In the genomic region with DNA sequence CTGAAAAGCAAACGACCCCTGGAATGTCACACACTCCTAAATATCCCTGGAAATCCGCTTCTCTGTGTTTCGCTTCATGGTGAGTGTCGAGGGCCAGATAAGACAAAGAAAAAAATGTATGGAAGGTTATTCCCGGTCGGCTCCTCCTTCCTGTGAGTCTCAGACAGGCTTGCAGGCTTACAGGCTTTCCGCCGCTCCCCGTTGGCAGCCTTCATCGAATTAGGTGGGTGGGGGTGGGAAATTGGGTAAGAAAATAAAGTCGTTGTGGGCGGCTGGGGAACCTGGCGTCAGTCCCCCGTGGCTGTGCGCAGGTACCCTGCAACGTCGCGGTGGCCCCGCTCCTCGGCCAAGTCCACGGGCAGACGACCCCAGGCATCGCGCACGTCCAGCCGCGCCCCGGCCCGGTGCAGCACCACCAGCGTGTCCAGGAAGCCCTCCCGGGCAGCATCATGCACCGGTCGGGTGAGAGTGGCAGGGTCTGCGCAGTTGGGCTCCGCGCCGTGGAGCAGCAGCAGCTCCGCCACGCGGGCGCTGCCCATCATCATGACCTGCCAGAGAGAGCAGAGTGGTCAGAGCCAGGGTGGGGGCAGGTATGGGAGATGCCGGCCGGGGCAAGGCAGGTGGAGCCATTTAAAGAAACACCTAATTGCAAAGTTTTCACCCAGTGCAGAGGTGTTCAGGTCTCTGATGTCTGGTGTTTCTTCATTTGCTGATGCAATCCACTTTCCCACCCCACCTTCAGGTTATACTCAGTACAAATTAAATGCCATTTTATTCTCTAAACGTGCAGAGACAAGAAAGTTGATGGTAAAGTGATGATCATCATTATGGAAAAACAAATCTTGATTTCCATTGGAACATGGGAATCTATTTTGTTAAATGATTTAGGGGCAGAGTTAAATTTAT, we compare ENCODE assay signal across 1 cellular context.
TF ChIP-seq lines count a peak whose summit lies in the region.

No MANE protein-coding gene starts in this region.

TF ChIP-seq in SK-N-SH, 30 proteins besides CTCF, POLR2A, EP300 and RAD21 (continued from another document):
- TF ChIP-seq CHD2 (IDR thresholded peaks at IDR 0.05; ENCODE audit: low read length, partially characterized antibody): no peak
- TF ChIP-seq, protein P1, sequence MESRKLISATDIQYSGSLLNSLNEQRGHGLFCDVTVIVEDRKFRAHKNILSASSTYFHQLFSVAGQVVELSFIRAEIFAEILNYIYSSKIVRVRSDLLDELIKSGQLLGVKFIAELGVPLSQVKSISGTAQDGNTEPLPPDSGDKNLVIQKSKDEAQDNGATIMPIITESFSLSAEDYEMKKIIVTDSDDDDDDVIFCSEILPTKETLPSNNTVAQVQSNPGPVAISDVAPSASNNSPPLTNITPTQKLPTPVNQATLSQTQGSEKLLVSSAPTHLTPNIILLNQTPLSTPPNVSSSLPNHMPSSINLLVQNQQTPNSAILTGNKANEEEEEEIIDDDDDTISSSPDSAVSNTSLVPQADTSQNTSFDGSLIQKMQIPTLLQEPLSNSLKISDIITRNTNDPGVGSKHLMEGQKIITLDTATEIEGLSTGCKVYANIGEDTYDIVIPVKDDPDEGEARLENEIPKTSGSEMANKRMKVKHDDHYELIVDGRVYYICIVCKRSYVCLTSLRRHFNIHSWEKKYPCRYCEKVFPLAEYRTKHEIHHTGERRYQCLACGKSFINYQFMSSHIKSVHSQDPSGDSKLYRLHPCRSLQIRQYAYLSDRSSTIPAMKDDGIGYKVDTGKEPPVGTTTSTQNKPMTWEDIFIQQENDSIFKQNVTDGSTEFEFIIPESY (IDR thresholded peaks at IDR 0.05; ENCODE audit: borderline replicate concordance, low read depth): no peak
- TF ChIP-seq, protein P2, sequence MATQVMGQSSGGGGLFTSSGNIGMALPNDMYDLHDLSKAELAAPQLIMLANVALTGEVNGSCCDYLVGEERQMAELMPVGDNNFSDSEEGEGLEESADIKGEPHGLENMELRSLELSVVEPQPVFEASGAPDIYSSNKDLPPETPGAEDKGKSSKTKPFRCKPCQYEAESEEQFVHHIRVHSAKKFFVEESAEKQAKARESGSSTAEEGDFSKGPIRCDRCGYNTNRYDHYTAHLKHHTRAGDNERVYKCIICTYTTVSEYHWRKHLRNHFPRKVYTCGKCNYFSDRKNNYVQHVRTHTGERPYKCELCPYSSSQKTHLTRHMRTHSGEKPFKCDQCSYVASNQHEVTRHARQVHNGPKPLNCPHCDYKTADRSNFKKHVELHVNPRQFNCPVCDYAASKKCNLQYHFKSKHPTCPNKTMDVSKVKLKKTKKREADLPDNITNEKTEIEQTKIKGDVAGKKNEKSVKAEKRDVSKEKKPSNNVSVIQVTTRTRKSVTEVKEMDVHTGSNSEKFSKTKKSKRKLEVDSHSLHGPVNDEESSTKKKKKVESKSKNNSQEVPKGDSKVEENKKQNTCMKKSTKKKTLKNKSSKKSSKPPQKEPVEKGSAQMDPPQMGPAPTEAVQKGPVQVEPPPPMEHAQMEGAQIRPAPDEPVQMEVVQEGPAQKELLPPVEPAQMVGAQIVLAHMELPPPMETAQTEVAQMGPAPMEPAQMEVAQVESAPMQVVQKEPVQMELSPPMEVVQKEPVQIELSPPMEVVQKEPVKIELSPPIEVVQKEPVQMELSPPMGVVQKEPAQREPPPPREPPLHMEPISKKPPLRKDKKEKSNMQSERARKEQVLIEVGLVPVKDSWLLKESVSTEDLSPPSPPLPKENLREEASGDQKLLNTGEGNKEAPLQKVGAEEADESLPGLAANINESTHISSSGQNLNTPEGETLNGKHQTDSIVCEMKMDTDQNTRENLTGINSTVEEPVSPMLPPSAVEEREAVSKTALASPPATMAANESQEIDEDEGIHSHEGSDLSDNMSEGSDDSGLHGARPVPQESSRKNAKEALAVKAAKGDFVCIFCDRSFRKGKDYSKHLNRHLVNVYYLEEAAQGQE (IDR thresholded peaks at IDR 0.05; ENCODE audit: low read depth, low read length): no peak
- TF ChIP-seq NRF1 (IDR thresholded peaks at IDR 0.05; ENCODE audit: low read depth, low read length): no peak
- TF ChIP-seq, protein P3, sequence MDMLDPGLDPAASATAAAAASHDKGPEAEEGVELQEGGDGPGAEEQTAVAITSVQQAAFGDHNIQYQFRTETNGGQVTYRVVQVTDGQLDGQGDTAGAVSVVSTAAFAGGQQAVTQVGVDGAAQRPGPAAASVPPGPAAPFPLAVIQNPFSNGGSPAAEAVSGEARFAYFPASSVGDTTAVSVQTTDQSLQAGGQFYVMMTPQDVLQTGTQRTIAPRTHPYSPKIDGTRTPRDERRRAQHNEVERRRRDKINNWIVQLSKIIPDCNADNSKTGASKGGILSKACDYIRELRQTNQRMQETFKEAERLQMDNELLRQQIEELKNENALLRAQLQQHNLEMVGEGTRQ (IDR thresholded peaks at IDR 0.05; ENCODE audit: borderline replicate concordance, low read depth, low read length): no peak
- TF ChIP-seq, protein P4, sequence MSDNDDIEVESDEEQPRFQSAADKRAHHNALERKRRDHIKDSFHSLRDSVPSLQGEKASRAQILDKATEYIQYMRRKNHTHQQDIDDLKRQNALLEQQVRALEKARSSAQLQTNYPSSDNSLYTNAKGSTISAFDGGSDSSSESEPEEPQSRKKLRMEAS (IDR thresholded peaks at IDR 0.05; ENCODE audit: low read depth): no peak
- no peak for TF ChIP-seq GATA2 (CRISPR knock-in tag; IDR thresholded peaks at IDR 0.05)
- no peak for TF ChIP-seq RCOR1 (IDR thresholded peaks at IDR 0.05; ENCODE audit: low read length)
- TF ChIP-seq RFX5 (IDR thresholded peaks at IDR 0.05; ENCODE audit: low read length): no peak
- no peak for TF ChIP-seq POLR2AphosphoS5 (IDR thresholded peaks at IDR 0.05; ENCODE audit: low read depth, low read length)
